Comparison of ENCODE assay signal across 1 cellular context in genomic region chr18:3119401-3120323, GRCh38.
TF ChIP-seq lines count a peak whose summit lies in the region.

No MANE protein-coding gene starts in this region.

TF ChIP-seq in K562, 482 proteins besides CTCF, POLR2A, EP300 and RAD21 (continued from another document):
- TF ChIP-seq ZBTB40 (IDR thresholded peaks at IDR 0.05) (peak; percentile 81), ZBTB40 (CRISPR knock-in tag; IDR thresholded peaks at IDR 0.05) (0 out of 2 replicates have a peak, but pooled peaks have one; percentile 29), ATF3 (IDR thresholded peaks at IDR 0.05) (peak; percentile 57; the same call in 1 of the 2 replicates), ATF3 (CRISPR knock-in tag; conservative IDR thresholded peaks at IDR 0.05) (no peak), SLC30A9 (CRISPR knock-in tag; IDR thresholded peaks at IDR 0.05) (no peak), FOXA1 (IDR thresholded peaks at IDR 0.05; ENCODE audit: borderline replicate concordance) (no peak), CEBPB (tag; IDR thresholded peaks at IDR 0.05) (peak; percentile 30; the same call in 1 of the 2 replicates), POLR3A (IDR thresholded peaks at IDR 0.05; ENCODE audit: borderline replicate concordance, extremely low read depth, insufficient read depth, insufficient read length) (no peak), SRSF1 (IDR thresholded peaks at IDR 0.05; ENCODE audit: low read depth, low read length) (no peak), ZNF75A (CRISPR knock-in tag; IDR thresholded peaks at IDR 0.05) (no peak), BCOR (IDR thresholded peaks at IDR 0.05) (no peak), USF2 (CRISPR knock-in tag; IDR thresholded peaks at IDR 0.05) (no peak), MECOM (CRISPR knock-in tag; IDR thresholded peaks at IDR 0.05) (no peak), CBFB (CRISPR knock-in tag; IDR thresholded peaks at IDR 0.05) (no peak), NR2F6 (CRISPR knock-in tag; IDR thresholded peaks at IDR 0.05) (no peak), DPF2 (IDR thresholded peaks at IDR 0.05) (0 out of 2 replicates have a peak, but pooled peaks have one; percentile 32), ZNF316 (IDR thresholded peaks at IDR 0.05) (no peak), NR2C1 (IDR thresholded peaks at IDR 0.05) (no peak), NR2C1 (tag; IDR thresholded peaks at IDR 0.05) (0 out of 2 replicates have a peak, but pooled peaks have one; percentile 25), PTRF (tag; IDR thresholded peaks at IDR 0.05) (no peak), ZNF165 (CRISPR knock-in tag; IDR thresholded peaks at IDR 0.05; ENCODE audit: borderline replicate concordance) (no peak), TCF7L2 (IDR thresholded peaks at IDR 0.05; ENCODE audit: low read depth, low read length) (no peak), POLR2G (IDR thresholded peaks at IDR 0.05; ENCODE audit: low read depth, low read length) (no peak), SP1 (CRISPR knock-in tag; IDR thresholded peaks at IDR 0.05) (no peak), FOSL1 (tag; conservative IDR thresholded peaks at IDR 0.05) (peak; percentile 88), CEBPG (CRISPR knock-in tag; IDR thresholded peaks at IDR 0.05) (no peak), CEBPG (tag; conservative IDR thresholded peaks at IDR 0.05 in 1 of 2, IDR thresholded peaks at IDR 0.05 in 1 of 2) (peak in 1 of 2 experiments; percentile 62; a peak in 2 of 4 replicates), ZNF12 (CRISPR knock-in tag; IDR thresholded peaks at IDR 0.05) (no peak), ATF1 (CRISPR knock-in tag; IDR thresholded peaks at IDR 0.05) (no peak), ATF1 (tag; IDR thresholded peaks at IDR 0.05) (no peak), ZNF175 (CRISPR knock-in tag; IDR thresholded peaks at IDR 0.05; ENCODE audit: low read depth) (no peak), CBX5 (IDR thresholded peaks at IDR 0.05; ENCODE audit: borderline replicate concordance, low read depth) (no peak), SMARCA5 (IDR thresholded peaks at IDR 0.05) (no peak), SOX6 (IDR thresholded peaks at IDR 0.05) (peak; percentile 56), POLR2B (IDR thresholded peaks at IDR 0.05; ENCODE audit: low read depth, partially characterized antibody) (no peak), JUN (IDR thresholded peaks at IDR 0.05; ENCODE audit: borderline replicate concordance, low read depth, low read length) (peak; percentile 38; the same call in 1 of the 2 replicates), JUN (CRISPR knock-in tag; IDR thresholded peaks at IDR 0.05; ENCODE audit: borderline replicate concordance) (no peak), ZNF384 (IDR thresholded peaks at IDR 0.05; ENCODE audit: low read depth, low read length) (peak; percentile 65), HNRNPUL1 (IDR thresholded peaks at IDR 0.05; ENCODE audit: low read length) (no peak), IRF2 (CRISPR knock-in tag; IDR thresholded peaks at IDR 0.05) (no peak), ZNF512 (tag; IDR thresholded peaks at IDR 0.05) (no peak), JUND (IDR thresholded peaks at IDR 0.05; ENCODE audit: borderline replicate concordance, low read depth, low read length) (peak; percentile 72; the same call in 1 of the 2 replicates), JUND (tag; IDR thresholded peaks at IDR 0.05; ENCODE audit: borderline replicate concordance, low read depth, low read length) (peak; percentile 21; the same call in 1 of the 3 replicates), SMAD4 (CRISPR knock-in tag; conservative IDR thresholded peaks at IDR 0.05) (0 out of 2 replicates have a peak, but pooled peaks have one; percentile 19), OTX1 (CRISPR knock-in tag; IDR thresholded peaks at IDR 0.05) (no peak), FOXK2 (conservative IDR thresholded peaks at IDR 0.05 in 1 of 2, IDR thresholded peaks at IDR 0.05 in 1 of 2; ENCODE audit: low read depth in 2 of 2) (no peak), MCM3 (IDR thresholded peaks at IDR 0.05) (no peak)
- TF ChIP-seq, protein P1, sequence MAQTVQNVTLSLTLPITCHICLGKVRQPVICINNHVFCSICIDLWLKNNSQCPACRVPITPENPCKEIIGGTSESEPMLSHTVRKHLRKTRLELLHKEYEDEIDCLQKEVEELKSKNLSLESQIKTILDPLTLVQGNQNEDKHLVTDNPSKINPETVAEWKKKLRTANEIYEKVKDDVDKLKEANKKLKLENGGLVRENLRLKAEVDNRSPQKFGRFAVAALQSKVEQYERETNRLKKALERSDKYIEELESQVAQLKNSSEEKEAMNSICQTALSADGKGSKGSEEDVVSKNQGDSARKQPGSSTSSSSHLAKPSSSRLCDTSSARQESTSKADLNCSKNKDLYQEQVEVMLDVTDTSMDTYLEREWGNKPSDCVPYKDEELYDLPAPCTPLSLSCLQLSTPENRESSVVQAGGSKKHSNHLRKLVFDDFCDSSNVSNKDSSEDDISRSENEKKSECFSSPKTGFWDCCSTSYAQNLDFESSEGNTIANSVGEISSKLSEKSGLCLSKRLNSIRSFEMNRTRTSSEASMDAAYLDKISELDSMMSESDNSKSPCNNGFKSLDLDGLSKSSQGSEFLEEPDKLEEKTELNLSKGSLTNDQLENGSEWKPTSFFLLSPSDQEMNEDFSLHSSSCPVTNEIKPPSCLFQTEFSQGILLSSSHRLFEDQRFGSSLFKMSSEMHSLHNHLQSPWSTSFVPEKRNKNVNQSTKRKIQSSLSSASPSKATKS (CRISPR knock-in tag; IDR thresholded peaks at IDR 0.05) = no peak
- TF ChIP-seq, protein P2, sequence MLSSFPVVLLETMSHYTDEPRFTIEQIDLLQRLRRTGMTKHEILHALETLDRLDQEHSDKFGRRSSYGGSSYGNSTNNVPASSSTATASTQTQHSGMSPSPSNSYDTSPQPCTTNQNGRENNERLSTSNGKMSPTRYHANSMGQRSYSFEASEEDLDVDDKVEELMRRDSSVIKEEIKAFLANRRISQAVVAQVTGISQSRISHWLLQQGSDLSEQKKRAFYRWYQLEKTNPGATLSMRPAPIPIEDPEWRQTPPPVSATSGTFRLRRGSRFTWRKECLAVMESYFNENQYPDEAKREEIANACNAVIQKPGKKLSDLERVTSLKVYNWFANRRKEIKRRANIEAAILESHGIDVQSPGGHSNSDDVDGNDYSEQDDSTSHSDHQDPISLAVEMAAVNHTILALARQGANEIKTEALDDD (IDR thresholded peaks at IDR 0.05) = no peak
- TF ChIP-seq, protein P3, sequence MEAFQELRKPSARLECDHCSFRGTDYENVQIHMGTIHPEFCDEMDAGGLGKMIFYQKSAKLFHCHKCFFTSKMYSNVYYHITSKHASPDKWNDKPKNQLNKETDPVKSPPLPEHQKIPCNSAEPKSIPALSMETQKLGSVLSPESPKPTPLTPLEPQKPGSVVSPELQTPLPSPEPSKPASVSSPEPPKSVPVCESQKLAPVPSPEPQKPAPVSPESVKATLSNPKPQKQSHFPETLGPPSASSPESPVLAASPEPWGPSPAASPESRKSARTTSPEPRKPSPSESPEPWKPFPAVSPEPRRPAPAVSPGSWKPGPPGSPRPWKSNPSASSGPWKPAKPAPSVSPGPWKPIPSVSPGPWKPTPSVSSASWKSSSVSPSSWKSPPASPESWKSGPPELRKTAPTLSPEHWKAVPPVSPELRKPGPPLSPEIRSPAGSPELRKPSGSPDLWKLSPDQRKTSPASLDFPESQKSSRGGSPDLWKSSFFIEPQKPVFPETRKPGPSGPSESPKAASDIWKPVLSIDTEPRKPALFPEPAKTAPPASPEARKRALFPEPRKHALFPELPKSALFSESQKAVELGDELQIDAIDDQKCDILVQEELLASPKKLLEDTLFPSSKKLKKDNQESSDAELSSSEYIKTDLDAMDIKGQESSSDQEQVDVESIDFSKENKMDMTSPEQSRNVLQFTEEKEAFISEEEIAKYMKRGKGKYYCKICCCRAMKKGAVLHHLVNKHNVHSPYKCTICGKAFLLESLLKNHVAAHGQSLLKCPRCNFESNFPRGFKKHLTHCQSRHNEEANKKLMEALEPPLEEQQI (IDR thresholded peaks at IDR 0.05) = no peak
